In genomic region chr9:101235105-101235866, GRCh38 we compare ENCODE assay signal across 8 cellular contexts.
DNase-seq lines count a peak whose midpoint lies in the region; ATAC-seq, FAIRE-seq and TF ChIP-seq lines count a peak whose summit lies in the region.

No MANE protein-coding gene starts in this region.

- H3K27ac ChIP-seq in GM23248 (no peak overlapping the region), pancreas (no peak overlapping the region)
- no peak overlapping the region for H3K27ac ChIP-seq in effector memory CD4-positive, alpha-beta T cell (ENCODE audit: insufficient read depth, low read length, poor library complexity, severe bottlenecking)

- peak; percentile 76 for TF ChIP-seq CTCF in chondrocyte (IDR thresholded peaks at IDR 0.05)
- peak in 3 of 4 donors; percentile 13 to 29 (median 24) for TF ChIP-seq CTCF in pancreas (IDR thresholded peaks at IDR 0.05)

- no peaks in the 10 kb centered on the region for H4K20me1 ChIP-seq in GM23248 (ENCODE audit: insufficient read depth)

- no peaks in the 10 kb centered on the region for H3K36me3 Mint-ChIP-seq in chondrocyte (ENCODE audit: low read depth)

- intact Hi-C loops in pancreas (cut with DNase I): loop anchor here in 2 of 3 donors (10.0 kb wide), 2 partner anchors 120 to 520 kb away; no protein-coding TSS in a partner anchor

- ATAC-seq in pancreas: peak in 3 of 4 donors; percentile 77 to 81 (median 78)
- ATAC-seq in GM21367 (IDR thresholded peaks at IDR 0.05; ENCODE audit: unreplicated experiment): no peak
- ATAC-seq in HG02610 (IDR thresholded peaks at IDR 0.05; ENCODE audit: unreplicated experiment): no peak

- in situ Hi-C loops in GM23248 (cut with MboI): no loop called here

- no peaks in the 10 kb centered on the region; the same call in 1 of the 2 replicates for H3K27me3 ChIP-seq in GM23248 (replicated peaks; ENCODE audit: insufficient read depth)
- no peaks in the 10 kb centered on the region for H3K27me3 ChIP-seq in pancreas
- H3K27me3 ChIP-seq in effector memory CD4-positive, alpha-beta T cell (replicated peaks; ENCODE audit: control insufficient read depth, insufficient read depth, low read length, poor library complexity, severe bottlenecking): no peaks in the 10 kb centered on the region

- H3K79me2 ChIP-seq in GM23248 (ENCODE audit: insufficient read depth): no peaks in the 10 kb centered on the region

- FAIRE-seq in pancreas (lab: Jason Lieb, UNC): peak; percentile 49

- no peaks in the 10 kb centered on the region for H3K36me3 ChIP-seq in GM23248 (ENCODE audit: low read depth)
- no peaks in the 10 kb centered on the region for H3K36me3 ChIP-seq in pancreas
- no peaks in the 10 kb centered on the region for H3K36me3 ChIP-seq in effector memory CD4-positive, alpha-beta T cell (ENCODE audit: control insufficient read depth, insufficient read depth, low read length)

- no peak overlapping the region for H2AFZ ChIP-seq in GM23248

- H3K4me1 Mint-ChIP-seq in chondrocyte (ENCODE audit: low read depth): no peaks in the 10 kb centered on the region

- WGBS in GM23248 (ENCODE audit: low coverage in 1 of 2, low lambda C conversion rate in 2 of 2, missing lambda C conversion rate in 2 of 2), 2 experiments: 12 to 24% methylated on average over 6 of the region's 6 CpGs
- WGBS in pancreas, 2 donors: 34% methylated on average over 6 of the region's 6 CpGs

- H3K9ac ChIP-seq in GM23248: no peak overlapping the region

- no peaks in the 10 kb centered on the region for H3K4me1 ChIP-seq in GM23248 (ENCODE audit: insufficient read depth)
- no peaks in the 10 kb centered on the region for H3K4me1 ChIP-seq in pancreas
- no peaks in the 10 kb centered on the region for H3K4me1 ChIP-seq in effector memory CD4-positive, alpha-beta T cell (ENCODE audit: control insufficient read depth, insufficient read depth, low read length, poor library complexity, severe bottlenecking)

- no peak overlapping the region for H3K4me3 Mint-ChIP-seq in chondrocyte (ENCODE audit: unreplicated experiment)

- H3K4me3 ChIP-seq in GM23248 (no peak overlapping the region), pancreas (no peak overlapping the region)
- no peak overlapping the region for H3K4me3 ChIP-seq in effector memory CD4-positive, alpha-beta T cell (ENCODE audit: insufficient read depth, low read depth, low read length, poor library complexity, severe bottlenecking)

- peaks cover 7% of the 10 kb centered on the region for H3K9me3 Mint-ChIP-seq in chondrocyte (ENCODE audit: low read depth)

- no peaks in the 10 kb centered on the region for H3K9me3 ChIP-seq in GM23248 (ENCODE audit: low read depth)
- H3K9me3 ChIP-seq in pancreas: no peaks in the 10 kb centered on the region
- H3K9me3 ChIP-seq in effector memory CD4-positive, alpha-beta T cell (ENCODE audit: control insufficient read depth, low read length): no peaks in the 10 kb centered on the region

- DNase-seq in AML-193 (lab: John Stamatoyannopoulos, UW): peak; percentile 0 to 7
- peak; percentile 33 for DNase-seq in GM23248
- DNase-seq in NCI-H345 treated with DMSO at 0.1 percent for 48 hours (lab: John Stamatoyannopoulos, UW; ENCODE audit: unreplicated experiment): peak; percentile 35
- DNase-seq in chondrocyte (ENCODE audit: low spot score): no peak
- no peak for DNase-seq in pancreas
- no peak for DNase-seq in effector memory CD4-positive, alpha-beta T cell

- H3K27me3 Mint-ChIP-seq in chondrocyte (ENCODE audit: low read depth): peaks cover 25% of the 10 kb centered on the region

- H3K9me2 ChIP-seq in GM23248 (ENCODE audit: insufficient read depth): no peaks in the 10 kb centered on the region

- no peak overlapping the region for H3K4me2 ChIP-seq in GM23248 (ENCODE audit: unreplicated experiment)

- no peak overlapping the region for H3K27ac Mint-ChIP-seq in chondrocyte (ENCODE audit: unreplicated experiment)

- no peaks in the 10 kb centered on the region for H3F3A ChIP-seq in GM23248 (ENCODE audit: insufficient read depth)

Comparison
In these comparisons a context has a peak if more than half of its experiments do, and no peak if none do; other contexts are left out.
1. DNase-seq: peak in AML-193 (2 of 2), GM23248 (single experiment) and NCI-H345 treated with DMSO at 0.1 percent for 48 hours (single experiment); none in chondrocyte (single experiment), pancreas (0 of 6) and effector memory CD4-positive, alpha-beta T cell (0 of 3).
2. ATAC-seq: peak in pancreas (3 of 4); none in GM21367 (single experiment) and HG02610 (single experiment).